In the genomic region with DNA sequence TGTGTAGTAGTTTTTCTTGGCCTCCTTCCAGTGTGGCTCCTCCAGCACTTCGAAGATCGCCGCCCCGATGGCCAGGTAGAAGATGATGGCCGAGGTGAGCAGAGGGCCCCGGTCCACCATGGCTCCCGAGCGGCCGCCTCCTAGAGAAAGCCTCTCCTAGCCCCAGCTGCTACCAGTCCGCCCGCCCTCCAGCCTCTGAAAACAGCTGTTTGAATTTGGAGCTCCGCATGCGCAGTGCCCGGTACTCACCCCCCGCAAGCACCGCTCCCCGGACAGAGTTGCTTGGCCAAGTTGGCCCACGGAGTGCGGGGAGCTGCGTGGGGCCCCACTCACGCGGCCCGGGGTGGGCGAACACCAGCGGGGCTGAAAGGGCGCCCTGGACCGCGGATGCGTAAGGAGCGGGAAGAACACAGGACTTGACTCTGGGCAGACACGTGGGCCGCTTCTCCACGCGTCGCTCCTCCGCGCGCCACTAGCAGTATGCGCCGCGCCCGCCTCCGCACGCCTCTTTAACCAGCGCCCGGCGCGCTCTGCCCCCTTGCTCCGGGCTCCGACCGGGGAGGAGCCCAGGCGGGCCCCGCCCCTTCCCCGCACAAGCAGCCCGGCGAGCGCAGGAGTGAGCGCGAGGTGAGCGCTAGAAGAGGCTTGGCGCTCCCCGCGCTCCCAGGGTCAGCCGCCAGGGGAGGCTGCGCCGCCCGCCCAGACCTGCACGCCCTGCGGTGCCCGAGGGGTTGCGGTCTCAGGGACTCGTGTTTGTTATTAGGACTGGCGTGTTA, we compare ENCODE assay signal across 8 cellular contexts. TPM values are rescaled to one million over a fixed set of nuclear protein-coding genes. Genes with fewer than 3 reads are reported as not detected.
DNase-seq lines count a peak whose midpoint lies in the region; ATAC-seq lines count a peak whose summit lies in the region.

A gene with protein sequence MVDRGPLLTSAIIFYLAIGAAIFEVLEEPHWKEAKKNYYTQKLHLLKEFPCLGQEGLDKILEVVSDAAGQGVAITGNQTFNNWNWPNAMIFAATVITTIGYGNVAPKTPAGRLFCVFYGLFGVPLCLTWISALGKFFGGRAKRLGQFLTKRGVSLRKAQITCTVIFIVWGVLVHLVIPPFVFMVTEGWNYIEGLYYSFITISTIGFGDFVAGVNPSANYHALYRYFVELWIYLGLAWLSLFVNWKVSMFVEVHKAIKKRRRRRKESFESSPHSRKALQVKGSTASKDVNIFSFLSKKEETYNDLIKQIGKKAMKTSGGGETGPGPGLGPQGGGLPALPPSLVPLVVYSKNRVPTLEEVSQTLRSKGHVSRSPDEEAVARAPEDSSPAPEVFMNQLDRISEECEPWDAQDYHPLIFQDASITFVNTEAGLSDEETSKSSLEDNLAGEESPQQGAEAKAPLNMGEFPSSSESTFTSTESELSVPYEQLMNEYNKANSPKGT (minus strand): TSS at position 484 of the 776 bp plus-strand sequence. CDS start 364 bp downstream, at position 120.

- H3K4ac ChIP-seq in mesendoderm (ENCODE audit: low read depth, low read length): peak within 1 kb of the TSS; percentile 65

- H3K18ac ChIP-seq in mesendoderm (ENCODE audit: low read length): peak within 1 kb of the TSS; percentile 8

- H3K9me3 ChIP-seq in ectodermal cell (ENCODE audit: control insufficient read depth, low read length): no peaks in the 10 kb centered on the region

- no peak within 1 kb of the TSS for H4K5ac ChIP-seq in mesendoderm (ENCODE audit: low read length)

- no peak within 1 kb of the TSS for H4K8ac ChIP-seq in mesendoderm (ENCODE audit: low read depth, low read length)

- peak within 1 kb of the TSS; percentile 43 for H3K4me2 ChIP-seq in mesendoderm (ENCODE audit: low read length)

- no peak within 1 kb of the TSS for H2BK15ac ChIP-seq in mesendoderm (replicated peaks; ENCODE audit: low read depth)

- H2BK120ac ChIP-seq in mesendoderm (ENCODE audit: low read depth, low read length): no peak within 1 kb of the TSS

- H3K23ac ChIP-seq in mesendoderm (ENCODE audit: low read length): peak within 1 kb of the TSS; percentile 2

- H3K36me3 ChIP-seq in ectodermal cell (ENCODE audit: control insufficient read depth, insufficient read depth, low read length) (no peaks in the 10 kb centered on the region), mesendoderm (ENCODE audit: control insufficient read depth, insufficient read depth, low read length) (no peaks in the 10 kb centered on the region)

- H3K9ac ChIP-seq in mesendoderm (ENCODE audit: low read length): peak within 1 kb of the TSS; percentile 70

- H3K27me3 ChIP-seq in ectodermal cell (ENCODE audit: control insufficient read depth, insufficient read depth, low read length, poor library complexity, severe bottlenecking): peaks cover 19% of the 10 kb centered on the region
- no peaks in the 10 kb centered on the region for H3K27me3 ChIP-seq in mesendoderm (ENCODE audit: insufficient read depth, low read length, poor library complexity)

- no peak within 1 kb of the TSS for H2BK5ac ChIP-seq in mesendoderm (ENCODE audit: low read length)

- H3K4me1 ChIP-seq in ectodermal cell (ENCODE audit: control insufficient read depth, insufficient read depth, low read length) (peaks cover 25% of the 10 kb centered on the region), mesendoderm (ENCODE audit: control insufficient read depth, low read depth, low read length) (peaks cover 28% of the 10 kb centered on the region)

- 2% methylated on average over 73 of the region's 73 CpGs for WGBS in ectodermal cell, 2 experiments
- WGBS in mesendoderm (ENCODE audit: extremely low coverage, insufficient coverage, low lambda C conversion rate): no CpG with 5 or more reads among the region's 73 CpGs

- H3K27ac ChIP-seq in ectodermal cell (ENCODE audit: insufficient read depth, low read depth, low read length, poor library complexity, severe bottlenecking) (no peak within 1 kb of the TSS), mesendoderm (ENCODE audit: low read depth, low read length) (no peak within 1 kb of the TSS)

- H3K56ac ChIP-seq in mesendoderm (ENCODE audit: low read length): peak within 1 kb of the TSS; percentile 91

- H2AK5ac ChIP-seq in mesendoderm (ENCODE audit: low read length): no peak within 1 kb of the TSS

- ATAC-seq in HG02870 (IDR thresholded peaks at IDR 0.05; ENCODE audit: unreplicated experiment): peak; percentile 73

- H3K4me3 ChIP-seq in GM08714 (ENCODE audit: low read length) (peak within 1 kb of the TSS; percentile 66; the same call in 1 of the 2 replicates), ectodermal cell (ENCODE audit: insufficient read depth, low read depth, low read length) (peak within 1 kb of the TSS; percentile 54), mesendoderm (ENCODE audit: low read length) (peak within 1 kb of the TSS; percentile 64)

- H3K79me1 ChIP-seq in mesendoderm (ENCODE audit: low read length): peaks cover 20% of the 10 kb centered on the region

- H3K79me2 ChIP-seq in mesendoderm (ENCODE audit: control insufficient read depth, insufficient read depth, low read length): peaks cover 28% of the 10 kb centered on the region

- peak; percentile 93 for DNase-seq in NCI-H2196 (lab: John Stamatoyannopoulos, UW; ENCODE audit: unreplicated experiment)
- DNase-seq in activated CD4-positive, alpha-beta T cell treated with anti-CD3 and anti-CD28 coated beads, Interleukin-2, amount 50 U/mL, for 1 hour: peak; percentile 50
- DNase-seq in mesendoderm: peak; percentile 93
- peak; percentile 22 for DNase-seq in stimulated activated CD8-positive, alpha-beta memory T cell treated with anti-CD3 and anti-CD28 coated beads, Interleukin-15, amount 100 ng/mL, for 1 hour (ENCODE audit: low read depth)
- no peak for DNase-seq in NCI-H187 treated with DMSO at 0.1 percent for 48 hours (lab: John Stamatoyannopoulos, UW)

RNA-seq across cellular contexts. Expression of the gene that starts here (rescaled TPM):
- polyA plus RNA-seq in ectodermal cell (2013, experiment 1 of 4): 11.6 TPM
- polyA plus RNA-seq in ectodermal cell (2013, experiment 2 of 4): 13.1 TPM
- 9.0 TPM for polyA plus RNA-seq in ectodermal cell (2013, experiment 3 of 4)
- polyA plus RNA-seq in ectodermal cell (2013, experiment 4 of 4): 8.8 TPM
- polyA plus RNA-seq in mesendoderm (2013, experiment 1 of 2): 8.2 TPM
- 8.3 TPM for polyA plus RNA-seq in mesendoderm (2013, experiment 2 of 2)
